In genomic region chr18:30359521-30359920, GRCh38 we compare ENCODE assay signal across 16 cellular contexts.
"Had no signal": no experiment of that assay in that cellular context is flagged by ENCODE, and none has a peak within 500 bp of the region (broad histone marks: within the 10 kb centered on the region; RNA-seq: fewer than 3 reads in every experiment).

No MANE protein-coding gene starts in this region.

- DNase-seq: activated B cell treated with CpG ODN at 0.5 μM for 24 hours; activated CD4-positive, alpha-beta T cell treated with anti-CD3 and anti-CD28 coated beads, Interleukin-2, amount 10 ng/mL, durations not matched to agents 24 days and 14 days; activated CD8-positive, alpha-beta memory T cell treated with anti-CD3 and anti-CD28 coated beads for 24 hours; activated T-cell treated with anti-CD3 and anti-CD28 coated beads for 4 hours; amygdala; cerebellar nuclear complex; effector memory CD8-positive, alpha-beta T cell; glutamatergic neuron; left colon; naive thymus-derived CD4-positive, alpha-beta T cell; small intestine; stimulated activated naive B cell treated with anti-CD40 and anti-IgM and Interleukin-4, amounts not matched to agents 10 μg/mL and 1 μg/mL and 100 μg/mL, for 72 hours; T1000 had no signal

- H3K27ac ChIP-seq: right atrium auricular region, tibial nerve, vagina had no signal

- ATAC-seq: effector memory CD8-positive, alpha-beta T cell; left colon; naive thymus-derived CD4-positive, alpha-beta T cell; stimulated activated naive B cell treated with anti-CD40 and anti-IgM and Interleukin-4, amounts not matched to agents 10 μg/mL and 1 μg/mL and 100 μg/mL, for 72 hours had no signal
